8 cellular contexts compared by ENCODE assay signal in genomic region chr17:28041068-28041843, GRCh38. TPM values are rescaled to one million over a fixed set of nuclear protein-coding genes. Genes with fewer than 3 reads are reported as not detected.
DNase-seq lines count a peak whose midpoint lies in the region; ATAC-seq and TF ChIP-seq lines count a peak whose summit lies in the region.

No MANE protein-coding gene starts in this region.

- no peak for TF ChIP-seq POLR2A in testis (IDR thresholded peaks at IDR 0.05)

- no peaks in the 10 kb centered on the region for H3K9me3 ChIP-seq in testis

- H3K27ac Mint-ChIP-seq in activated naive CD8-positive, alpha-beta T cell: peak overlapping the region; percentile 51

- H3K36me3 Mint-ChIP-seq in activated naive CD8-positive, alpha-beta T cell: no peaks in the 10 kb centered on the region

- TF ChIP-seq CTCF in GM10266 (IDR thresholded peaks at IDR 0.05; ENCODE audit: control insufficient read depth, insufficient read depth, low read depth, missing control alignments) (no peak), omental fat pad (IDR thresholded peaks at IDR 0.05) (peak in 1 of 3 donors; percentile 33), testis (IDR thresholded peaks at IDR 0.05) (no peak)

- H3K4me1 Mint-ChIP-seq in activated naive CD8-positive, alpha-beta T cell (ENCODE audit: low read depth): peaks cover 55% of the 10 kb centered on the region

- no peaks in the 10 kb centered on the region for H3K27me3 Mint-ChIP-seq in activated naive CD8-positive, alpha-beta T cell

- intact Hi-C loops in testis (cut with DNase I; ENCODE audit: low total_unique reads): no loop called here

- H3K27me3 ChIP-seq in testis: no peaks in the 10 kb centered on the region

- no peaks in the 10 kb centered on the region for H3K9me3 Mint-ChIP-seq in activated naive CD8-positive, alpha-beta T cell (ENCODE audit: low read depth)

- ATAC-seq in HG02623 (IDR thresholded peaks at IDR 0.05; ENCODE audit: unreplicated experiment) (peak; percentile 86), SK-N-SH treated with all-trans-retinoic acid at 6 μM for 48 hours (peak; percentile 96), omental fat pad (ENCODE audit: low FRiP score) (peak; percentile 100)

- H3K27ac ChIP-seq in testis: peak overlapping the region; percentile 92

- H3K4me3 Mint-ChIP-seq in activated naive CD8-positive, alpha-beta T cell: peak overlapping the region; percentile 82

- peaks cover 17% of the 10 kb centered on the region for H3K4me1 ChIP-seq in testis

- DNase-seq in GM10266 (ENCODE audit: extremely low spot score): peak; percentile 97
- peak; percentile 100 for DNase-seq in NCI-H1092 treated with DMSO at 0.1 percent for 48 hours (lab: John Stamatoyannopoulos, UW)
- DNase-seq in glomerular visceral epithelial cell (ENCODE audit: extremely low spot score): peak; percentile 100
- DNase-seq in omental fat pad (ENCODE audit: low spot score): peak; percentile 94
- peak; percentile 99 for DNase-seq in testis

- no peaks in the 10 kb centered on the region for H3K36me3 ChIP-seq in testis (ENCODE audit: low read depth, missing control alignments)

- 1% methylated on average over 27 to 43 of the region's 43 CpGs for WGBS in testis, 2 donors

- H3K4me3 ChIP-seq in testis: peak overlapping the region; percentile 89 to 92

TF ChIP-seq in SK-N-SH treated with all-trans-retinoic acid at 6 μM for 48 hours, 23 proteins besides CTCF, POLR2A, EP300 and RAD21:
- no peak for TF ChIP-seq TOX (CRISPR knock-in tag; IDR thresholded peaks at IDR 0.05; ENCODE audit: borderline replicate concordance)
- TF ChIP-seq ZFP3 (CRISPR knock-in tag; IDR thresholded peaks at IDR 0.05): no peak
- TF ChIP-seq CSRNP3 (CRISPR knock-in tag; IDR thresholded peaks at IDR 0.05): no peak
- TF ChIP-seq RARB (CRISPR knock-in tag; IDR thresholded peaks at IDR 0.05): no peak
- TF ChIP-seq ESRRG (CRISPR knock-in tag; IDR thresholded peaks at IDR 0.05): no peak
- no peak for TF ChIP-seq ZC3H10 (CRISPR knock-in tag; IDR thresholded peaks at IDR 0.05)
- TF ChIP-seq OSR1 (CRISPR knock-in tag; IDR thresholded peaks at IDR 0.05): no peak
- TF ChIP-seq TSHZ2 (CRISPR knock-in tag; IDR thresholded peaks at IDR 0.05): no peak
- TF ChIP-seq ZNF8 (CRISPR knock-in tag; IDR thresholded peaks at IDR 0.05): no peak
- no peak for TF ChIP-seq PATZ1 (CRISPR knock-in tag; IDR thresholded peaks at IDR 0.05; ENCODE audit: borderline replicate concordance)
- no peak for TF ChIP-seq CREB5 (CRISPR knock-in tag; IDR thresholded peaks at IDR 0.05; ENCODE audit: low read depth)
- TF ChIP-seq PPARA (CRISPR knock-in tag; IDR thresholded peaks at IDR 0.05; ENCODE audit: borderline replicate concordance): no peak
- TF ChIP-seq ZNF70 (CRISPR knock-in tag; IDR thresholded peaks at IDR 0.05): no peak
- TF ChIP-seq CSDC2 (CRISPR knock-in tag; IDR thresholded peaks at IDR 0.05): no peak
- no peak for TF ChIP-seq TCF4 (CRISPR knock-in tag; IDR thresholded peaks at IDR 0.05; ENCODE audit: borderline replicate concordance)
- TF ChIP-seq POU6F1 (CRISPR knock-in tag; IDR thresholded peaks at IDR 0.05; ENCODE audit: borderline replicate concordance, low read depth): no peak
- no peak for TF ChIP-seq ZNF565 (CRISPR knock-in tag; conservative IDR thresholded peaks at IDR 0.05; ENCODE audit: low read depth)

RNA-seq across cellular contexts. Expression of gene NLK, which starts 1.2 kb away (rescaled TPM):
- total RNA-seq in omental fat pad (10 to 100 TPM; 15.9 to 32.5 (median 25.0) TPM), testis (10 to 100 TPM; 47.0 to 54.4 TPM)
- 40.8 TPM for polyA plus RNA-seq in testis (ENCODE audit: insufficient read depth, low read depth, low replicate concordance)

Comparison
In these comparisons a context has a peak if more than half of its experiments do, and no peak if none do; other contexts are left out.
1. Peak in every context shown above with its lines: DNase-seq, ATAC-seq, H3K4me3 ChIP-seq and H3K27ac ChIP-seq.